Comparison of ENCODE assay signal across 1 cellular context in genomic region chr4:2893772-2894171, GRCh38.
TF ChIP-seq lines count a peak whose summit lies in the region.

No MANE protein-coding gene starts in this region.

TF ChIP-seq in HepG2, 621 proteins besides CTCF, POLR2A, EP300 and RAD21 (continued from another document):
- TF ChIP-seq GLMP (CRISPR knock-in tag; IDR thresholded peaks at IDR 0.05; ENCODE audit: borderline replicate concordance) (no peak), REPIN1 (CRISPR knock-in tag; IDR thresholded peaks at IDR 0.05; ENCODE audit: borderline replicate concordance, low read depth) (no peak), ADNP (CRISPR knock-in tag; IDR thresholded peaks at IDR 0.05) (no peak), RCOR2 (CRISPR knock-in tag; IDR thresholded peaks at IDR 0.05) (no peak), ZMAT3 (CRISPR knock-in tag; conservative IDR thresholded peaks at IDR 0.05) (no peak), ZNF225 (CRISPR knock-in tag; IDR thresholded peaks at IDR 0.05) (no peak), EZH2 (conservative IDR thresholded peaks at IDR 0.05; ENCODE audit: low read depth, low read length) (no peak), ZNF816 (CRISPR knock-in tag; IDR thresholded peaks at IDR 0.05; ENCODE audit: borderline replicate concordance) (no peak), GATAD2A (CRISPR knock-in tag; IDR thresholded peaks at IDR 0.05) (no peak), ZNF382 (CRISPR knock-in tag; IDR thresholded peaks at IDR 0.05; ENCODE audit: borderline replicate concordance) (no peak), ZNF709 (CRISPR knock-in tag; IDR thresholded peaks at IDR 0.05) (no peak), HDAC1 (CRISPR knock-in tag; IDR thresholded peaks at IDR 0.05) (no peak)
